ENCODE assay signal across 9 cellular contexts in the genomic region with DNA sequence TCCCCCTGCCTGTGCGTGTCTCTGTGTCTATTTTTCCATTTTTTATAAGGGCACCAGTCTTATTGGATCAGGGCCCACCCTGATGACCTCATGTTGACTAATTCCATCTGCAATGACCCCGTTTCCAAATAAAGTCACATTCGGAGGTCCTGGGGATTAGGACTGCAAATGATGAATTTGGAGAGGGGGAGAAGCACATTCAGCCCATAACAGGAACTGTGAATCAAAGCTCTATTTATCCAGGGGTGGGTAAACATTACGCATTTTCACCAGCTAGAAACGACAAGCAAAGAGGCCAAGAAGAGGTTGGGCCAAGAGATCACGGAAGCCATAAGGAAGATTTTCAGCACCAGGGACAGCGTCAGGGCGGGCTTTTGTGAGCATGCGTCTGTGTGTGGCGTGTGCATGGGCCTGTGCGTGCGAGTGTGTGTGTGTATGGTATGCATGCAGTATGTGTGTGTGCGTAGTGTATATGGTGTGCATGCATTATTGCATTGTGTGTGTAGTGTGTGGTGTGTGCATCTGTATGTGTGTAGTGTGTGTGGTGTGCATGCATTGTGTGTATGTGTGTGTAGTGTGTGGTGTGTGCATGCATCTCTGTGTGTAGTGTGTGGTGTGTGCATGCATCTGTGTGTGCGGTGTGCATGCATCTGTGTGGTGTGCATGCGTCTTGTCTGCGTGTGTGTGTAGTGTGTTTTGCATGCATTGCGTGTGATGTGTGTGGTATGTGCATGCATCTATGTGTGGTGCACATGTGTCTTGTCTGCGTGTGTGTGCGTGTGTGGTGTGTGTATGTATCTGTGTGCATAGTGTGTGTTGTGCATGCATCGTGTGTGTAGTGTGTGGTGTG. TPM values are rescaled to one million over a fixed set of nuclear protein-coding genes. Genes with fewer than 3 reads are reported as not detected.
A peak's percentile ranks its signal among the peaks of the same experiment; 100 is the strongest.
DNase-seq lines count a peak whose midpoint lies in the region; ATAC-seq, FAIRE-seq and TF ChIP-seq lines count a peak whose summit lies in the region.
"Had no signal": no experiment of that assay in that cellular context is flagged by ENCODE, and none has a peak within 500 bp of the region (broad histone marks: within the 10 kb centered on the region; RNA-seq: fewer than 3 reads in every experiment).

No MANE protein-coding gene starts in this region.

- H3K27ac ChIP-seq in pancreas, result no peak overlapping the region
- H3K27ac ChIP-seq: BLaER1 treated with 17β-estradiol and CSF1 and Interleukin-3, amounts not matched to agents 10 nM and 100 nM had no signal

- H3K4me3 ChIP-seq in pancreas, result no peak overlapping the region
- H3K4me3 ChIP-seq: BLaER1 treated with 17β-estradiol and CSF1 and Interleukin-3, amounts not matched to agents 10 nM and 100 nM had no signal

- intact Hi-C loops in pancreas (cut with DNase I), result no loop called here

- peak; percentile 41 for DNase-seq in activated gamma-delta T cell treated with Interleukin-2 at 50 U/mL for 16 hours
- DNase-seq in activated gamma-delta T cell (lab: John Stamatoyannopoulos, UW), result no peak
- peak; percentile 55 for DNase-seq in UCSD-AML1 (lab: John Stamatoyannopoulos, UW; ENCODE audit: unreplicated experiment)
- DNase-seq in dedifferentiated amniotic fluid mesenchymal stem cell (ENCODE audit: extremely low spot score), result peak; percentile 19
- DNase-seq in pancreas, result peak in 3 of 6 donors; percentile 27 to 47 (median 36)
- no peak for DNase-seq in effector CD8-positive, alpha-beta T cell (lab: John Stamatoyannopoulos, UW)
- DNase-seq in HPDE6-E6E7 (ENCODE audit: extremely low spot score), result no peak
- no peak for DNase-seq in NCI-H510A (lab: John Stamatoyannopoulos, UW)

- H3K4me1 ChIP-seq in pancreas, result no peaks in the 10 kb centered on the region

- peaks cover 0 to 2% (median 0%) of the 10 kb centered on the region in 4 donors for H3K27me3 ChIP-seq in pancreas
- H3K27me3 ChIP-seq: BLaER1 treated with 17β-estradiol and CSF1 and Interleukin-3, amounts not matched to agents 10 nM and 100 nM had no signal

- no peak for FAIRE-seq in pancreas (lab: Jason Lieb, UNC)

- H3K36me3 ChIP-seq in pancreas, result no peaks in the 10 kb centered on the region
- H3K36me3 ChIP-seq: BLaER1 treated with 17β-estradiol and CSF1 and Interleukin-3, amounts not matched to agents 10 nM and 100 nM had no signal

- H3K9me3 ChIP-seq in pancreas, result no peaks in the 10 kb centered on the region

- no peak for TF ChIP-seq CTCF in pancreas (IDR thresholded peaks at IDR 0.05)

- WGBS in pancreas, 2 donors, result 28 to 32% methylated on average over 20 of the region's 20 CpGs

- ATAC-seq in pancreas, result peak in 3 of 4 donors; percentile 53 to 81 (median 62)

RNA-seq across cellular contexts. Expression of a gene that starts 19.6 kb away (rescaled TPM):
- total RNA-seq in pancreas, result 1 to 10 TPM in 2 of 6 donors, under 1 TPM in 4; 0.47 to 1.6 (median 0.65) TPM
- 1 to 10 TPM in 1 of 2 donors, under 1 TPM in 1; 0.30 to 1.2 TPM for polyA plus RNA-seq in pancreas

RNA-seq across cellular contexts. Expression of a gene that starts 58.3 kb away (rescaled TPM):
- total RNA-seq in pancreas, result 10 to 100 TPM; 34.0 to 68.1 (median 42.3) TPM
- 10 to 100 TPM; 63.1 to 66.8 TPM for polyA plus RNA-seq in pancreas

Comparison
In these comparisons a context has a peak if more than half of its experiments do, and no peak if none do; other contexts are left out.
1. DNase-seq: peak in activated gamma-delta T cell treated with Interleukin-2 at 50 U/mL for 16 hours (single experiment), UCSD-AML1 (single experiment) and dedifferentiated amniotic fluid mesenchymal stem cell (single experiment); none in activated gamma-delta T cell (single experiment), effector CD8-positive, alpha-beta T cell (single experiment), HPDE6-E6E7 (single experiment) and NCI-H510A (single experiment).